In genomic region chr4:156169011-156169410, GRCh38 we compare ENCODE assay signal across 8 cellular contexts.
DNase-seq lines count a peak whose midpoint lies in the region; ATAC-seq and TF ChIP-seq lines count a peak whose summit lies in the region.

No MANE protein-coding gene starts in this region.

- in situ Hi-C loops in astrocyte of the spinal cord (cut with HindIII; ENCODE audit: low sequenced_read_pairs) = no loop called here

- no peak overlapping the region for H3K27ac ChIP-seq in CD8-positive, alpha-beta memory T cell (ENCODE audit: low read depth, low read length)

- no peaks in the 10 kb centered on the region for H3K4me1 Mint-ChIP-seq in CD8-positive, alpha-beta memory T cell
- no peaks in the 10 kb centered on the region for H3K4me1 Mint-ChIP-seq in natural killer cell

- intact Hi-C loops in natural killer cell (cut with micrococcal nuclease) = no loop called here

- POLR2A ChIA-PET in CD8-positive, alpha-beta memory T cell (lab: Charles Lee) = no interaction called here

- H3K36me3 Mint-ChIP-seq in CD8-positive, alpha-beta memory T cell = no peaks in the 10 kb centered on the region
- H3K36me3 Mint-ChIP-seq in natural killer cell = no peaks in the 10 kb centered on the region

- H3K27me3 ChIP-seq in CD8-positive, alpha-beta memory T cell (ENCODE audit: insufficient read depth, low read length, poor library complexity, severe bottlenecking) = no peaks in the 10 kb centered on the region

- no peaks in the 10 kb centered on the region for H3K4me1 ChIP-seq in CD8-positive, alpha-beta memory T cell (ENCODE audit: insufficient read depth, low read length)

- CTCF ChIA-PET in CD8-positive, alpha-beta memory T cell (lab: Charles Lee) = no interaction called here

- no peak overlapping the region for H3K27ac Mint-ChIP-seq in CD8-positive, alpha-beta memory T cell
- H3K27ac Mint-ChIP-seq in natural killer cell = no peak overlapping the region

- no peaks in the 10 kb centered on the region for H3K9me3 ChIP-seq in CD8-positive, alpha-beta memory T cell (ENCODE audit: low read length)

- peaks cover 0 to 23% (median 2%) of the 10 kb centered on the region in 5 donors for H3K9me3 Mint-ChIP-seq in CD8-positive, alpha-beta memory T cell
- H3K9me3 Mint-ChIP-seq in natural killer cell = peaks cover 10 to 11% of the 10 kb centered on the region in 2 donors

- H3K27me3 Mint-ChIP-seq in CD8-positive, alpha-beta memory T cell = no peaks in the 10 kb centered on the region
- no peaks in the 10 kb centered on the region for H3K27me3 Mint-ChIP-seq in natural killer cell (ENCODE audit: low read depth in 2 of 2)

- H3K4me3 ChIP-seq in astrocyte of the spinal cord (ENCODE audit: low read depth, low read length) = no peak overlapping the region
- H3K4me3 ChIP-seq in CD8-positive, alpha-beta memory T cell (ENCODE audit: low read length) = no peak overlapping the region

- ATAC-seq in GM21717 (IDR thresholded peaks at IDR 0.05; ENCODE audit: unreplicated experiment) = peak; percentile 77
- ATAC-seq in natural killer cell = no peak

- TF ChIP-seq CTCF in astrocyte of the spinal cord (IDR thresholded peaks at IDR 0.05; ENCODE audit: low read depth, low read length) (peak; percentile 77), natural killer cell (IDR thresholded peaks at IDR 0.05) (no peak)

- H3K4me3 Mint-ChIP-seq in CD8-positive, alpha-beta memory T cell = no peak overlapping the region
- H3K4me3 Mint-ChIP-seq in natural killer cell = no peak overlapping the region

- H3K36me3 ChIP-seq in CD8-positive, alpha-beta memory T cell (ENCODE audit: insufficient read depth, low read length) = no peaks in the 10 kb centered on the region

- DNase-seq in DMS153 treated with DMSO at 0.1 percent for 48 hours (lab: John Stamatoyannopoulos, UW; ENCODE audit: unreplicated experiment) = peak; percentile 20
- peak; percentile 68 for DNase-seq in NCI-H1694 (lab: John Stamatoyannopoulos, UW)
- DNase-seq in astrocyte of the spinal cord (ENCODE audit: low read depth, low spot score) = peak; percentile 91
- peak; percentile 41 for DNase-seq in kidney glomerular epithelial cell (lab: John Stamatoyannopoulos, UW)
- DNase-seq in CD8-positive, alpha-beta memory T cell = no peak
- DNase-seq in dermis blood vessel endothelial cell = no peak
- DNase-seq in natural killer cell = no peak

Comparison
In these comparisons a context has a peak if more than half of its experiments do, and no peak if none do; other contexts are left out.
1. DNase-seq: peak in DMS153 treated with DMSO at 0.1 percent for 48 hours (single experiment), NCI-H1694 (single experiment), astrocyte of the spinal cord (single experiment) and kidney glomerular epithelial cell (single experiment); none in CD8-positive, alpha-beta memory T cell (0 of 5), dermis blood vessel endothelial cell (single experiment) and natural killer cell (single experiment).